ENCODE assay signal across 9 cellular contexts in the genomic region with DNA sequence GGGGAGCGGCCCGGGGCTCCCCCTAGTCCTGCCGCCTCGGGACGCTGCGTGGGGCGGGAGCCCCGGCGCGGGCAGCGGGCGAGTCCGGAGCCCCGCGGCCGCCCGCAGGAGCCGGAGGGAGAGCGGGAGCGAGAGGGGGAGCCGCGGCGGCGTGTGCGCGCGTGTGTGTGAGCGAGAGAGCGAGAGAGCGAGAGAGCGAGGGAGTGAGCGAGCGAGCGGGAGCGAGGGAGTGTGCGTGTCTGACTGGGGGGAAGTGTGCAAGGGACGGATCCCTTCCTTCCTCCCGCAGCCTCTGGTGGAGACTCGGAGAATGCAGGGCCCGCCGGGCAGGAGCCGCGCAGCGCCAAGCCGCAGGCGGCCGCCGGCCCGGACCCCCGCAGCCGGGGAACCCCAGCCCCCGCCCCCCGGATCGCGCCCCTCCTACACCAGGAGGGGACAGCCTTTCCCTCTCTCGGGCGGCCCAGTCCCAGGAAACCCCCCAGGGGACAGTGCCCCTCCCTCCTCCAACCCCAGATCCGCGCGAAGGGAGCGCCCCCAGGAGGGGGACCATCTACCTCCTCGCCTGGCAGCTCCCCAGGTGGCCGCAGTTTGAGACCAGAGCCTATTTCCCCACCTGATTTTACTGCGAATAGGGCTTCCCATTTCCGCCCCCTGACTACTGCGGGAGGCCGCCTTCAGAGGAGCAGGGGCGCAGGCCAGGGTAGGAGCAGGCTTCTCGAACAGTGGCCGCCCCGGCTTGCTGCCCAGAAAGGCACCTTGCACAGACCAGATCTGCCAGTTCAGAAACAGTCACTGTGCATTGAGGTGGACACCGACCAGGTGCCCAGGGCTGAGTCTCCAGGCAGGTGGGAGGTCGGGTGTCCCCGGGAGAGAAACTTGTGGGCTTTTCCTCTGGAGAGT. TPM values are rescaled to one million over a fixed set of nuclear protein-coding genes. Genes with fewer than 3 reads are reported as not detected.
DNase-seq lines count a peak whose midpoint lies in the region; ATAC-seq and TF ChIP-seq lines count a peak whose summit lies in the region.
"Had no signal": no experiment of that assay in that cellular context is flagged by ENCODE, and none has a peak within 500 bp of the region (broad histone marks: within the 10 kb centered on the region; RNA-seq: fewer than 3 reads in every experiment).

TSS of gene CDH22 (minus strand) at position 241 of the 900 bp plus-strand sequence. CDS start 57,204 bp downstream, outside the sequence.

- H3K4me3 Mint-ChIP-seq in T-helper 17 cell: peak within 1 kb of the TSS; percentile 88

- peaks cover 23% of the 10 kb centered on the region for H3K4me1 Mint-ChIP-seq in T-helper 17 cell

- peak; percentile 57 for ATAC-seq in T-helper 17 cell

- peak within 1 kb of the TSS in 1 of 3 experiments; percentile 13 for H3K4me3 ChIP-seq in mammary epithelial cell (replicated peaks in 1 of 3; ENCODE audit: insufficient read depth in 1 of 3, low read depth in 2 of 3, low read length in 3 of 3)

- H3K27me3 ChIP-seq in mammary epithelial cell (ENCODE audit: insufficient read depth, low read length): peaks cover 33% of the 10 kb centered on the region

- H3K36me3 Mint-ChIP-seq in T-helper 17 cell (ENCODE audit: low read depth): peaks cover 22% of the 10 kb centered on the region

- peaks cover 76% of the 10 kb centered on the region for H3K27me3 Mint-ChIP-seq in T-helper 17 cell

- H4K20me1 ChIP-seq in mammary epithelial cell (ENCODE audit: insufficient read depth, low read length): no peaks in the 10 kb centered on the region

- dilution Hi-C loops in mammary epithelial cell (cut with HindIII; ENCODE audit: low sequenced_read_pairs): no loop called here

- no TSS peak for BruUV-seq in mammary epithelial cell (replicated peaks; lab: Mats Ljungman, UMichigan)

- in situ Hi-C loops in mammary epithelial cell (cut with MboI; ENCODE audit: low sequenced_read_pairs in 2 of 2): no loop called here

- H3K27ac ChIP-seq in mammary epithelial cell (ENCODE audit: insufficient read depth, low read depth, low read length): no peak within 1 kb of the TSS

- peaks cover 8% of the 10 kb centered on the region for H3K4me1 ChIP-seq in mammary epithelial cell (ENCODE audit: insufficient read depth, low read length)

- no peaks in the 10 kb centered on the region for H3K36me3 ChIP-seq in mammary epithelial cell (ENCODE audit: insufficient read depth, low read length)

- H3K4me2 ChIP-seq in mammary epithelial cell (ENCODE audit: insufficient read depth, low read depth, low read length): peak within 1 kb of the TSS; percentile 76

- peak within 1 kb of the TSS; percentile 65 for H2AFZ ChIP-seq in mammary epithelial cell (ENCODE audit: low read depth, low read length)

- intact Hi-C loops in mammary epithelial cell (cut with micrococcal nuclease): loop anchor here (10.0 kb wide), 1 partner anchor 284 kb away; the partner anchor contains the start of gene SLC12A5

- 39% methylated on average over 9 of the region's 74 CpGs for WGBS in mammary epithelial cell (ENCODE audit: low coverage, missing lambda C conversion rate)

- H3K9ac ChIP-seq in mammary epithelial cell (ENCODE audit: insufficient read depth, low read length): no peak within 1 kb of the TSS

- H3K27ac Mint-ChIP-seq in T-helper 17 cell: peak within 1 kb of the TSS; percentile 24

- DNase-seq in ELR (ENCODE audit: low read depth) (peak; percentile 59), MV-4-11 (lab: John Stamatoyannopoulos, UW) (peak; percentile 54), T-helper 17 cell (peak in 2 of 3 donors; percentile 18 to 20), mammary epithelial cell (no peak), iPS-NIHi7 (ENCODE audit: extremely low spot score) (peak; percentile 79), OCI-M2 (lab: John Stamatoyannopoulos, UW; ENCODE audit: unreplicated experiment) (no peak)
- DNase-seq in stimulated activated CD4-positive, alpha-beta T cell treated with anti-CD3 and anti-CD28 coated beads, Interleukin-12 subunit alpha, Interleukin-12 subunit beta, amount 100 ng/mL, for 48 hours (ENCODE audit: low read depth in 2 of 3, low spot score in 1 of 3): peak; percentile 8 to 31 (median 23)
- DNase-seq in NK-92 treated with Interleukin-12 subunit alpha and Interleukin-12 subunit beta, amount 100 ng/mL, for 24 hours (lab: John Stamatoyannopoulos, UW): no peak

- H3K9me3 ChIP-seq in T-helper 17 cell (ENCODE audit: control insufficient read depth, low read length, poor library complexity, severe bottlenecking) (no peaks in the 10 kb centered on the region), mammary epithelial cell (replicated peaks; ENCODE audit: insufficient read depth, low read length) (no peaks in the 10 kb centered on the region)

- TF ChIP-seq CTCF in mammary epithelial cell (conservative IDR thresholded peaks at IDR 0.05 in 1 of 2, IDR thresholded peaks at IDR 0.05 in 1 of 2; ENCODE audit: extremely low read depth in 1 of 2, insufficient read depth in 1 of 2, low read depth in 1 of 2, low read length in 2 of 2): no peak

- no peaks in the 10 kb centered on the region for H3K79me2 ChIP-seq in mammary epithelial cell (ENCODE audit: insufficient read depth, low read length)

- CTCF ChIA-PET in mammary epithelial cell (lab: Charles Lee; ENCODE audit: low non-redundant PET): no interaction called here

RNA-seq across cellular contexts. Expression of gene CDH22, which starts in this region (rescaled TPM):
- total RNA-seq in T-helper 17 cell: not detected
- total RNA-seq in mammary epithelial cell: not detected
- polyA plus RNA-seq in mammary epithelial cell: not detected
- not detected for polyA minus RNA-seq in mammary epithelial cell
- total RNA-seq: activated CD8-positive, alpha-beta memory T cell treated with anti-CD3 and anti-CD28 coated beads for 36 hours had no signal

Comparison
In these comparisons a context has a peak if more than half of its experiments do, and no peak if none do; other contexts are left out.
1. Peak in DNase-seq and ATAC-seq in T-helper 17 cell; RNA of the gene not detected or under 1 TPM.
2. DNase-seq: peak in ELR (single experiment), MV-4-11 (single experiment), iPS-NIHi7 (single experiment) and stimulated activated CD4-positive, alpha-beta T cell treated with anti-CD3 and anti-CD28 coated beads, Interleukin-12 subunit alpha, Interleukin-12 subunit beta, amount 100 ng/mL, for 48 hours (3 of 3); none in mammary epithelial cell (single experiment), OCI-M2 (single experiment) and NK-92 treated with Interleukin-12 subunit alpha and Interleukin-12 subunit beta, amount 100 ng/mL, for 24 hours (single experiment).